8 cellular contexts compared by ENCODE assay signal in the genomic region with DNA sequence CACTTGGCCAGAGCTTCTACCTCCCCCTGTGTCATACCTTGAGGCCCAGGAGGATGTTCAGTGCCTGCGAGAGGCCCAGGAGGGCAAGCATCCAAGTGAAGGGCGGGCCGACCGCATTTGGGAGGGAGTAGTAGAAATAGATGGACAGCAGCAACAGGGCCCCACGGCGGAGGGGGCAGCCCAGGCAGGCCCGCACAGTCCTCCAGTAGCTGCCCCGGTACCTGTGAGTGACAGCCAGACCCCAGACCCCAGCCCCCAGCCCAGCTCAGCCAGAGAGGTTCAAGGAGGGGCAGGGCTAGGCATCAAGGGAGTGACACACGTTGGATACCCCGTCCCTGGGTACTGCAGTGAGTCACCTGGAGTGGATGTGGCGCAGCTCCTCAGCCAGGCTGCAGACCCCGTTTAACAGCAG.
DNase-seq lines count a peak whose midpoint lies in the region; ATAC-seq and TF ChIP-seq lines count a peak whose summit lies in the region.

No MANE protein-coding gene starts in this region.

- no peak for DNase-seq in SK-N-MC (ENCODE audit: low read depth, low spot score)
- no peak for DNase-seq in choroid plexus epithelial cell (ENCODE audit: low read depth)
- no peak for DNase-seq in NCI-H2227 (lab: John Stamatoyannopoulos, UW; ENCODE audit: unreplicated experiment)
- no peak for DNase-seq in SIG-M5 (lab: John Stamatoyannopoulos, UW)

- H3K36me3 ChIP-seq in SK-N-MC (ENCODE audit: insufficient read depth, low read length) = peaks cover 8% of the 10 kb centered on the region; the same call in 1 of the 2 replicates

- H3K36me3 Mint-ChIP-seq in nephron (ENCODE audit: low read depth) = no peaks in the 10 kb centered on the region

- peak overlapping the region; percentile 48; the same call in 1 of the 2 replicates for H3K27ac ChIP-seq in C4-2B
- no peak overlapping the region for H3K27ac ChIP-seq in SK-N-MC

- H3K9me3 Mint-ChIP-seq in nephron = no peaks in the 10 kb centered on the region

- H3K9ac ChIP-seq in SK-N-MC (ENCODE audit: insufficient read length) = peak overlapping the region; percentile 83

- H3K4me3 Mint-ChIP-seq in nephron = peak overlapping the region in 2 of 3 experiments; percentile 56 to 74

- H3K4me3 ChIP-seq in SK-N-MC (peak overlapping the region; percentile 92), choroid plexus epithelial cell (ENCODE audit: low read depth, low read length) (peak overlapping the region; percentile 60)

- H3K27me3 Mint-ChIP-seq in nephron (ENCODE audit: low read depth) = no peaks in the 10 kb centered on the region

- H3K27ac Mint-ChIP-seq in nephron = peak overlapping the region in 2 of 3 experiments; percentile 87 to 99

- peaks cover 31% of the 10 kb centered on the region for H3K4me1 Mint-ChIP-seq in nephron

- no peak for ATAC-seq in HG02642 (IDR thresholded peaks at IDR 0.05; ENCODE audit: poor library complexity, unreplicated experiment)
- no peak for ATAC-seq in GM21360 (IDR thresholded peaks at IDR 0.05; ENCODE audit: unreplicated experiment)

- H3K9me3 ChIP-seq in SK-N-MC (ENCODE audit: low read depth, low read length) = no peaks in the 10 kb centered on the region

- no peak for TF ChIP-seq CTCF in C4-2B (conservative IDR thresholded peaks at IDR 0.05)
- TF ChIP-seq CTCF in choroid plexus epithelial cell (conservative IDR thresholded peaks at IDR 0.05; ENCODE audit: low read depth, low read length) = no peak
- TF ChIP-seq CTCF in nephron (IDR thresholded peaks at IDR 0.05; ENCODE audit: unreplicated experiment in 3 of 3) = no peak
